ENCODE assay signal across 17 cellular contexts in the genomic region with DNA sequence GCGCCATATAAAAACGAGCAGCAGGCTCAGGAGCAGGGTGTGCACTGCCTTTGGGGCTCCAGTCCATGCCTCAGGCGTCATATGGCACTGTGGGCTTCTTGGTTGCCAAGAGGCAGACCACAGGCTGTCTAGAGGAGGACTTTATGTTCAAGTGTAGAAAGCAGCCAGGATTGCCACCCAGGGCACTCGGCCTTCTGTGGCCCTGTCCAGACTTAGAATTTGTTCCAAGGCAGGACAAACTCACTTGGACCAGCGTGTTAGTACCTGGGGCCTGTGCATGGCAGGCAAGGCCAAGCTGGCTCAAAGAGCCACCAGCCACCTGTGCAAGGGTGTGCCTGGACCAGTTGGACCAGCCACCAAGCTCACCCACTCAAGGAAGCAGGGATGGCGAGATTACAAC. TPM values are rescaled to one million over a fixed set of nuclear protein-coding genes. Genes with fewer than 3 reads are reported as not detected.
"Had no signal": no experiment of that assay in that cellular context is flagged by ENCODE, and none has a peak within 500 bp of the region (broad histone marks: within the 10 kb centered on the region; RNA-seq: fewer than 3 reads in every experiment).

No MANE protein-coding gene starts in this region.

RNA-seq across cellular contexts. Expression of a gene that starts 40.4 kb away (rescaled TPM):
- total RNA-seq: naive thymus-derived CD4-positive, alpha-beta T cell; natural killer cell; neural crest cell; omental fat pad; ovary; progenitor cell of endocrine pancreas; pulmonary artery endothelial cell; right atrium auricular region; smooth muscle cell; stomach; subcutaneous adipose tissue; temporal lobe; thoracic aorta; thyroid gland; tibial nerve; ureter; vagina had no signal
- polyA plus RNA-seq: naive thymus-derived CD4-positive, alpha-beta T cell; ovary; smooth muscle cell; stomach had no signal
